Comparison of ENCODE assay signal across 34 cellular contexts in genomic region chr12:85266391-85266790, GRCh38. TPM values are rescaled to one million over a fixed set of nuclear protein-coding genes. Genes with fewer than 3 reads are reported as not detected.
"Had no signal": no experiment of that assay in that cellular context is flagged by ENCODE, and none has a peak within 500 bp of the region (broad histone marks: within the 10 kb centered on the region; RNA-seq: fewer than 3 reads in every experiment).

No MANE protein-coding gene starts in this region.

- H3K27ac ChIP-seq: brain microvascular endothelial cell, coronary artery, epithelial cell of prostate, esophagus squamous epithelium, gastroesophageal sphincter, heart right ventricle, VCaP had no signal

- H3K27me3 ChIP-seq: brain microvascular endothelial cell had no signal

- H3K9me3 ChIP-seq: esophagus squamous epithelium, gastroesophageal sphincter had no signal

- H3K4me3 ChIP-seq: coronary artery, esophagus squamous epithelium, gastroesophageal sphincter, heart right ventricle had no signal

- H3K36me3 ChIP-seq: brain microvascular endothelial cell, esophagus squamous epithelium, gastroesophageal sphincter, heart right ventricle had no signal

- ATAC-seq: activated T-cell treated with anti-CD3 and anti-CD28 coated beads, Interleukin-2, amount 50 U/mL, for 72 hours; effector memory CD8-positive, alpha-beta T cell; gastroesophageal sphincter; heart right ventricle; T-helper 17 cell; WTC11 had no signal

- DNase-seq: activated CD4-positive, alpha-beta memory T cell treated with anti-CD3 and anti-CD28 coated beads, Interleukin-2, amount 10 ng/mL, durations not matched to agents 7 days and 5 days; activated CD4-positive, alpha-beta T cell treated with anti-CD3 and anti-CD28 coated beads for 1 hour; activated CD4-positive, alpha-beta T cell treated with anti-CD3 and anti-CD28 coated beads for 4 hours; activated CD4-positive, alpha-beta T cell treated with anti-CD3 and anti-CD28 coated beads, Interleukin-2, amount 10 ng/mL, durations not matched to agents 7 days and 5 days; activated CD4-positive, alpha-beta T cell treated with anti-CD3 and anti-CD28 coated beads, Interleukin-2, amount 50 U/mL, for 4 hours; activated CD8-positive, alpha-beta memory T cell treated with anti-CD3 and anti-CD28 coated beads, Interleukin-2, amount 50 U/mL, for 48 hours; activated gamma-delta T cell treated with Interleukin-2 at 50 U/mL for 16 hours; activated naive CD4-positive, alpha-beta T cell treated with anti-CD3 and anti-CD28 coated beads, Interleukin-2, amount 50 U/mL, for 16 hours; activated naive CD4-positive, alpha-beta T cell treated with Interleukin-2 at 50 U/mL for 16 hours; activated T-cell treated with anti-CD3 and anti-CD28 coated beads for 4 hours; activated T-cell treated with anti-CD3 and anti-CD28 coated beads, Interleukin-2, amount 50 U/mL, for 24 hours; activated T-cell treated with anti-CD3 and anti-CD28 coated beads, Interleukin-2, amount 50 U/mL, for 72 hours; amniotic stem cell; anterior cingulate cortex; brain microvascular endothelial cell; dermis blood vessel endothelial cell; effector CD4-positive, alpha-beta T cell; effector memory CD8-positive, alpha-beta T cell; esophagus squamous epithelium; foreskin melanocyte; heart right ventricle; T-helper 1 cell; T-helper 17 cell; T1000 had no signal

- H3K4me1 ChIP-seq: esophagus squamous epithelium, gastroesophageal sphincter, heart right ventricle had no signal

RNA-seq across cellular contexts. Expression of gene ALX1, which starts 13.6 kb away (rescaled TPM):
- total RNA-seq: activated CD4-positive, alpha-beta memory T cell treated with anti-CD3 and anti-CD28 coated beads, Interleukin-2, amount 10 ng/mL, durations not matched to agents 7 days and 5 days; activated CD4-positive, alpha-beta T cell treated with anti-CD3 and anti-CD28 coated beads, Interleukin-2, amount 10 ng/mL, durations not matched to agents 7 days and 5 days; activated T-cell treated with anti-CD3 and anti-CD28 coated beads, Interleukin-2, amount 50 U/mL, for 72 hours; cardiac septum; cerebellum; dermis blood vessel endothelial cell; esophagus squamous epithelium; fibroblast of lung; gastroesophageal sphincter; heart right ventricle; T-helper 17 cell had no signal
- polyA plus RNA-seq: adipose tissue, esophagus, fibroblast of lung had no signal
